Comparison of ENCODE assay signal across 8 cellular contexts in the genomic region with DNA sequence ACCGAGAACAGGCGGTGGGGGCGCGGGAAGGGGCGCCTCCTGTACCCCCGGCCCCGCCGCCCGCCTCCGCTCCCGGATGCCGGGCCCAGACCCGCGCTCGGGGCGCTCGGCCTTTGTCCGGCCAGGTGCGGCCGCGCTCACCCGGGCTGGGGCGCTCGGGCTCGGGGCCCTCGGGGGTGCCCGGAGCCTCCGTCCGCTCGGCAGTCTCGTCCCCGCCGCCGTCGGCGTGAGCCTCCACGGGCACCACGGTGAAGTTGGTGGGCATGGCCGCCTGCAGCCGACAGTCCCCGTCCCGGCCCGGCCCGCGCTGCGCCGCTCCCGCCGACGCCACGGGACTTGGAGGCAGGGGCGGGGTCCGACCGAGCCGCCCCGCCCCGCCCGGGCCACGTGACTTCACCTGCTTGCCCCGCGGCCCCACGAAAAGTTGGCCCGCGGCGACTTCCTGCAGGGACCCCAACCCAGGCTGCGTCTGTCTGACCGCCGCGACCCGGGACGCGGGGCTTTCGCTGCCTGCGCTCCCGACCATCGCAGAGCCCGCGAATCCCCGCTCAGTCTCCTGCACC. TPM values are rescaled to one million over a fixed set of nuclear protein-coding genes. Genes with fewer than 3 reads are reported as not detected.
DNase-seq lines count a peak whose midpoint lies in the region; ATAC-seq, FAIRE-seq and TF ChIP-seq lines count a peak whose summit lies in the region.

SLC12A7 (minus strand) TSS at position 337 of the 563 bp plus-strand sequence; CDS start at position 265, 72 bp downstream.

- peak within 1 kb of the TSS; percentile 81 for H3K4me3 ChIP-seq in effector memory CD4-positive, alpha-beta T cell (ENCODE audit: insufficient read depth, low read depth, low read length, poor library complexity, severe bottlenecking)

- H3K36me3 Mint-ChIP-seq in mesothelial cell of epicardium = no peaks in the 10 kb centered on the region

- peak within 1 kb of the TSS; percentile 75 for H3K4me3 Mint-ChIP-seq in mesothelial cell of epicardium

- H3K9me3 Mint-ChIP-seq in mesothelial cell of epicardium = no peaks in the 10 kb centered on the region

- peak within 1 kb of the TSS; percentile 74 for H3K27ac ChIP-seq in effector memory CD4-positive, alpha-beta T cell (ENCODE audit: insufficient read depth, low read length, poor library complexity, severe bottlenecking)

- TF ChIP-seq CTCF in D721Med (IDR thresholded peaks at IDR 0.05; ENCODE audit: insufficient read depth, missing control alignments) = no peak
- TF ChIP-seq CTCF in mesothelial cell of epicardium (IDR thresholded peaks at IDR 0.05; ENCODE audit: unreplicated experiment) = no peak

- H3K36me3 ChIP-seq in effector memory CD4-positive, alpha-beta T cell (ENCODE audit: control insufficient read depth, insufficient read depth, low read length) = no peaks in the 10 kb centered on the region

- FAIRE-seq in D721Med (lab: Jason Lieb, UNC) = no peak

- H3K4me1 Mint-ChIP-seq in mesothelial cell of epicardium = peaks cover 10% of the 10 kb centered on the region

- no peaks in the 10 kb centered on the region for H3K9me3 ChIP-seq in effector memory CD4-positive, alpha-beta T cell (ENCODE audit: control insufficient read depth, low read length)

- peaks cover 25% of the 10 kb centered on the region for H3K4me1 ChIP-seq in effector memory CD4-positive, alpha-beta T cell (ENCODE audit: control insufficient read depth, insufficient read depth, low read length, poor library complexity, severe bottlenecking)

- no peaks in the 10 kb centered on the region for H3K27me3 ChIP-seq in effector memory CD4-positive, alpha-beta T cell (replicated peaks; ENCODE audit: control insufficient read depth, insufficient read depth, low read length, poor library complexity, severe bottlenecking)

- H3K27ac Mint-ChIP-seq in mesothelial cell of epicardium = peak within 1 kb of the TSS; percentile 39

- DNase-seq in D721Med (ENCODE audit: insufficient read length, low spot score) = peak; percentile 81
- DNase-seq in NCI-H2029 (lab: John Stamatoyannopoulos, UW) = peak; percentile 52
- DNase-seq in activated CD4-positive, alpha-beta T cell treated with anti-CD3 and anti-CD28 coated beads, Interleukin-2, amount 50 U/mL, for 48 hours = peak; percentile 65 to 73
- peak; percentile 41 to 47 (median 46) for DNase-seq in effector memory CD4-positive, alpha-beta T cell
- DNase-seq in mesothelial cell of epicardium (ENCODE audit: low spot score in 2 of 2, unreplicated experiment in 2 of 2) = peak; percentile 48 to 70
- DNase-seq in stimulated activated CD8-positive, alpha-beta memory T cell treated with anti-CD3 and anti-CD28 coated beads, Interleukin-4, amount 100 ng/mL, for 48 hours = peak; percentile 73
- DNase-seq in SIG-M5 (lab: John Stamatoyannopoulos, UW) = no peak

- peaks cover 20% of the 10 kb centered on the region for H3K27me3 Mint-ChIP-seq in mesothelial cell of epicardium (ENCODE audit: low read depth)

- ATAC-seq in GM21786 (IDR thresholded peaks at IDR 0.05; ENCODE audit: unreplicated experiment) = peak; percentile 50

RNA-seq across cellular contexts. Expression of gene SLC12A7, which starts in this region (rescaled TPM):
- total RNA-seq in mesothelial cell of epicardium = 33.5 to 34.9 TPM (median 33.6 TPM) in 3 replicates
